ENCODE assay signal across 30 cellular contexts in genomic region chr7:84331665-84332064, GRCh38.
DNase-seq lines count a peak whose midpoint lies in the region; ATAC-seq and TF ChIP-seq lines count a peak whose summit lies in the region.
"Had no signal": no experiment of that assay in that cellular context is flagged by ENCODE, and none has a peak within 500 bp of the region (broad histone marks: within the 10 kb centered on the region; RNA-seq: fewer than 3 reads in every experiment).

No MANE protein-coding gene starts in this region.

- H3K9me3 ChIP-seq in SK-N-SH: no peaks in the 10 kb centered on the region
- H3K9me3 ChIP-seq: BE2C, mucosa of descending colon, ovary, SJSA1, upper lobe of right lung had no signal

- no peaks in the 10 kb centered on the region for H3K36me3 ChIP-seq in SK-N-SH (replicated peaks in 1 of 2; ENCODE audit: control insufficient read depth in 1 of 2, insufficient read depth in 2 of 2, low read length in 1 of 2)
- H3K36me3 ChIP-seq: BE2C, ovary, SJSA1, upper lobe of right lung had no signal

- ATAC-seq in SK-N-SH treated with all-trans-retinoic acid at 6 μM for 48 hours: no peak
- ATAC-seq: GM12878, left cardiac atrium, mucosa of descending colon, natural killer cell, upper lobe of right lung, WTC11 had no signal

- no peak overlapping the region for H2AFZ ChIP-seq in SK-N-SH (ENCODE audit: low read depth)

- no peaks in the 10 kb centered on the region for H4K20me1 ChIP-seq in SK-N-SH (ENCODE audit: insufficient read depth)

- H3K4me2 ChIP-seq in SK-N-SH: no peak overlapping the region

- H3K27ac ChIP-seq in SK-N-SH (ENCODE audit: low read depth in 2 of 2, low read length in 1 of 2) (no peak overlapping the region), coronary artery (no peak overlapping the region)
- H3K27ac ChIP-seq: ovary, SJSA1, skin epidermis, upper lobe of right lung had no signal

- no peaks in the 10 kb centered on the region for H3K27me3 ChIP-seq in SK-N-SH (ENCODE audit: insufficient read depth)
- H3K27me3 ChIP-seq: BE2C, ovary, SJSA1, upper lobe of right lung had no signal

- H3F3A ChIP-seq in SK-N-SH (replicated peaks; ENCODE audit: insufficient read depth): no peaks in the 10 kb centered on the region

- no peaks in the 10 kb centered on the region for H3K9me2 ChIP-seq in SK-N-SH

- CTCF ChIA-PET in SK-N-SH (lab: Yijun Ruan, JAX): interaction anchor here (2.2 kb wide), 1 partner anchor 14 kb away, joined by 6 read pairs; no protein-coding TSS in a partner anchor

- H3K4me1 ChIP-seq in SK-N-SH (ENCODE audit: control insufficient read depth in 1 of 2, insufficient read depth in 2 of 2, low read depth in 1 of 2, low read length in 1 of 2): no peaks in the 10 kb centered on the region; a peak in 1 of 4 replicates
- H3K4me1 ChIP-seq: BE2C, SJSA1, upper lobe of right lung had no signal

- DNase-seq in SK-N-SH (no peak), astrocyte of the hippocampus (ENCODE audit: low read depth, low spot score) (peak; percentile 69), kidney glomerular epithelial cell (lab: John Stamatoyannopoulos, UW) (peak; percentile 72), coronary artery (ENCODE audit: low spot score) (no peak), dermis blood vessel endothelial cell (no peak)
- no peak for DNase-seq in central memory CD4-positive, alpha-beta T cell
- no peak for DNase-seq in activated CD4-positive, alpha-beta T cell treated with anti-CD3 and anti-CD28 coated beads for 48 hours
- DNase-seq: 8988T; activated CD4-positive, alpha-beta T cell treated with anti-CD3 and anti-CD28 coated beads, Interleukin-2, amount 10 ng/mL, durations not matched to agents 7 days and 5 days; activated effector memory CD4-positive, alpha-beta T cell treated with Interleukin-2 at 50 U/mL for 16 hours; activated T-cell treated with anti-CD3 and anti-CD28 coated beads, Interleukin-2, amount 50 U/mL, for 1 hour; BE2C; erythroblast; foreskin melanocyte; left cardiac atrium; mucosa of descending colon; natural killer cell; NCI-H1436; NCI-H82; ovary; retina; RPMI8226; stimulated activated naive CD4-positive, alpha-beta T cell treated with Interleukin-2 at 50 U/mL for 16 hours; T-helper 1 cell; upper lobe of right lung had no signal

- H3K4me3 ChIP-seq in SK-N-SH (ENCODE audit: low read depth in 2 of 2, low read length in 1 of 2) (no peak overlapping the region), coronary artery (no peak overlapping the region)
- H3K4me3 ChIP-seq: GM12878, mucosa of descending colon, ovary, SJSA1, skin epidermis, upper lobe of right lung had no signal

- no peak for TF ChIP-seq EP300 in SK-N-SH (IDR thresholded peaks at IDR 0.05; ENCODE audit: borderline replicate concordance in 1 of 2, low read depth in 1 of 2, low read length in 1 of 2)

- no peak overlapping the region for H3K9ac ChIP-seq in SK-N-SH

- no peak for TF ChIP-seq CTCF in SK-N-SH (IDR thresholded peaks at IDR 0.05)
- TF ChIP-seq CTCF in coronary artery (IDR thresholded peaks at IDR 0.05): no peak

- 99% methylated on average over 3 of the region's 3 CpGs for WGBS in SK-N-SH (ENCODE audit: low lambda C conversion rate)

- POLR2A ChIA-PET in SK-N-SH (lab: Yijun Ruan, JAX): no interaction called here

- no peak for TF ChIP-seq RAD21 in SK-N-SH (IDR thresholded peaks at IDR 0.05; ENCODE audit: low read length)

- no peaks in the 10 kb centered on the region for H3K79me2 ChIP-seq in SK-N-SH (ENCODE audit: insufficient read depth)

TF ChIP-seq in SK-N-SH treated with all-trans-retinoic acid at 6 μM for 48 hours, 23 proteins besides CTCF, POLR2A, EP300 and RAD21:
- no peak for TF ChIP-seq ARNTL (CRISPR knock-in tag; IDR thresholded peaks at IDR 0.05; ENCODE audit: borderline replicate concordance, low read depth)
- TF ChIP-seq ZFP3 (CRISPR knock-in tag; IDR thresholded peaks at IDR 0.05): no peak
- 0 out of 2 replicates have a peak, but pooled peaks have one; percentile 0 for TF ChIP-seq ISL1 (CRISPR knock-in tag; IDR thresholded peaks at IDR 0.05)

TF ChIP-seq in SK-N-SH, 30 proteins besides CTCF, POLR2A, EP300 and RAD21:
- TF ChIP-seq FOXM1 (IDR thresholded peaks at IDR 0.05; ENCODE audit: low read depth) (no peak), JUND (IDR thresholded peaks at IDR 0.05) (no peak)

Comparison
In these comparisons a context has a peak if more than half of its experiments do, and no peak if none do; other contexts are left out.
1. DNase-seq: peak in astrocyte of the hippocampus (single experiment) and kidney glomerular epithelial cell (single experiment); none in SK-N-SH (single experiment), coronary artery (single experiment), central memory CD4-positive, alpha-beta T cell (single experiment), dermis blood vessel endothelial cell (single experiment) and activated CD4-positive, alpha-beta T cell treated with anti-CD3 and anti-CD28 coated beads for 48 hours (single experiment).